Comparison of ENCODE assay signal across 9 cellular contexts in genomic region chr2:23387221-23387550, GRCh38. TPM values are rescaled to one million over a fixed set of nuclear protein-coding genes. Genes with fewer than 3 reads are reported as not detected.
A peak's percentile ranks its signal among the peaks of the same experiment; 100 is the strongest.
DNase-seq lines count a peak whose midpoint lies in the region; ATAC-seq and TF ChIP-seq lines count a peak whose summit lies in the region.
"Had no signal": no experiment of that assay in that cellular context is flagged by ENCODE, and none has a peak within 500 bp of the region (broad histone marks: within the 10 kb centered on the region; RNA-seq: fewer than 3 reads in every experiment).

No MANE protein-coding gene starts in this region.

- intact Hi-C loops in CD4-positive, alpha-beta T cell (cut with DNase I, micrococcal nuclease), result loop anchor here in 1 of 2 experiments (5.0 kb wide), 1 partner anchor 65 kb away; no protein-coding TSS in a partner anchor

- no peak for ATAC-seq in CD4-positive, alpha-beta T cell (ENCODE audit: poor library complexity)
- ATAC-seq in effector memory CD8-positive, alpha-beta T cell (replicated peaks), result no peak
- ATAC-seq in HG03457 (IDR thresholded peaks at IDR 0.05; ENCODE audit: unreplicated experiment), result no peak
- no peak for ATAC-seq in HG02884 (IDR thresholded peaks at IDR 0.05; ENCODE audit: unreplicated experiment)

- peaks cover 72% of the 10 kb centered on the region for H3K27me3 Mint-ChIP-seq in CD4-positive, alpha-beta T cell
- H3K27me3 Mint-ChIP-seq in effector memory CD8-positive, alpha-beta T cell, result peaks cover 69 to 89% of the 10 kb centered on the region in 2 donors
- peaks cover 9% of the 10 kb centered on the region for H3K27me3 Mint-ChIP-seq in neural progenitor cell (ENCODE audit: insufficient read depth, low read depth)

- H3K9me3 Mint-ChIP-seq in CD4-positive, alpha-beta T cell, result no peaks in the 10 kb centered on the region
- no peaks in the 10 kb centered on the region for H3K9me3 Mint-ChIP-seq in effector memory CD8-positive, alpha-beta T cell
- no peaks in the 10 kb centered on the region for H3K9me3 Mint-ChIP-seq in neural progenitor cell

- H3K27ac ChIP-seq in CD4-positive, alpha-beta T cell (ENCODE audit: low read depth, low read length), result no peak overlapping the region
- H3K27ac ChIP-seq in neural progenitor cell, result no peak overlapping the region
- H3K27ac ChIP-seq: neutrophil had no signal

- H3K36me3 ChIP-seq in neural progenitor cell, result no peaks in the 10 kb centered on the region
- H3K36me3 ChIP-seq: neutrophil had no signal

- peaks cover 8% of the 10 kb centered on the region for H3F3A ChIP-seq in neural progenitor cell (ENCODE audit: low read depth)

- TF ChIP-seq CTCF in CD4-positive, alpha-beta T cell (IDR thresholded peaks at IDR 0.05), result no peak
- no peak for TF ChIP-seq CTCF in neural progenitor cell (IDR thresholded peaks at IDR 0.05)

- peak overlapping the region; percentile 98 for H3K4me2 ChIP-seq in neural progenitor cell

- CTCF ChIA-PET in CD4-positive, alpha-beta T cell (lab: Charles Lee), result no interaction called here

- peak overlapping the region; percentile 40 for H2AFZ ChIP-seq in neural progenitor cell (replicated peaks)

- DNase-seq in CD4-positive, alpha-beta T cell, result no peak
- DNase-seq in M059J (ENCODE audit: low read depth), result peak; percentile 25
- no peak for DNase-seq in effector memory CD8-positive, alpha-beta T cell
- no peak for DNase-seq in neural progenitor cell (ENCODE audit: low spot score)
- no peak for DNase-seq in SIG-M5 treated with dmso at 0.1 percent for 504 hours (lab: John Stamatoyannopoulos, UW; ENCODE audit: unreplicated experiment)
- DNase-seq in MV-4-11 (lab: John Stamatoyannopoulos, UW), result no peak

- peaks cover 25% of the 10 kb centered on the region for H3K4me1 Mint-ChIP-seq in CD4-positive, alpha-beta T cell (ENCODE audit: low read depth)
- peaks cover 8 to 9% of the 10 kb centered on the region in 2 donors for H3K4me1 Mint-ChIP-seq in effector memory CD8-positive, alpha-beta T cell (ENCODE audit: low read depth in 2 of 2)
- peaks cover 23% of the 10 kb centered on the region for H3K4me1 Mint-ChIP-seq in neural progenitor cell

- peaks cover 33% of the 10 kb centered on the region for H3K27me3 ChIP-seq in CD4-positive, alpha-beta T cell (ENCODE audit: control insufficient read depth, insufficient read depth, low read length)
- H3K27me3 ChIP-seq in neural progenitor cell, result peaks cover 77% of the 10 kb centered on the region

- no peaks in the 10 kb centered on the region for H3K79me2 ChIP-seq in neural progenitor cell (ENCODE audit: low read depth)

- H3K4me1 ChIP-seq in neural progenitor cell, result peaks cover 3% of the 10 kb centered on the region

- no peak overlapping the region for H3K9ac ChIP-seq in neural progenitor cell

- H4K20me1 ChIP-seq in neural progenitor cell (ENCODE audit: low read depth), result peaks cover 20% of the 10 kb centered on the region

- no peaks in the 10 kb centered on the region for H3K36me3 Mint-ChIP-seq in CD4-positive, alpha-beta T cell (ENCODE audit: low read depth)
- H3K36me3 Mint-ChIP-seq in effector memory CD8-positive, alpha-beta T cell (ENCODE audit: insufficient read depth), result no peaks in the 10 kb centered on the region
- no peaks in the 10 kb centered on the region for H3K36me3 Mint-ChIP-seq in neural progenitor cell

- H3K4me3 Mint-ChIP-seq in CD4-positive, alpha-beta T cell, result peak overlapping the region; percentile 82
- H3K4me3 Mint-ChIP-seq in effector memory CD8-positive, alpha-beta T cell, result peak overlapping the region; percentile 45 to 56
- H3K4me3 Mint-ChIP-seq in neural progenitor cell, result peak overlapping the region; percentile 98

- peak overlapping the region; percentile 65 for H3K4me3 ChIP-seq in neural progenitor cell

- POLR2A ChIA-PET in CD4-positive, alpha-beta T cell (lab: Charles Lee), result interaction anchor here (0.7 to 1.1 kb wide), 3 partner anchors 9 to 145 kb away, joined by 3 to 4 read pairs (median 3); no protein-coding TSS in a partner anchor

- no peaks in the 10 kb centered on the region for H3K9me3 ChIP-seq in CD4-positive, alpha-beta T cell (ENCODE audit: control insufficient read depth, low read length)
- no peaks in the 10 kb centered on the region for H3K9me3 ChIP-seq in neural progenitor cell (ENCODE audit: low read depth)
- H3K9me3 ChIP-seq: neutrophil had no signal

- no peak overlapping the region for H3K27ac Mint-ChIP-seq in CD4-positive, alpha-beta T cell
- H3K27ac Mint-ChIP-seq in effector memory CD8-positive, alpha-beta T cell, result no peak overlapping the region
- no peak overlapping the region for H3K27ac Mint-ChIP-seq in neural progenitor cell

RNA-seq across cellular contexts. Expression of gene KLHL29, which starts 2.2 kb away (rescaled TPM):
- total RNA-seq in CD4-positive, alpha-beta T cell, result 1 to 10 TPM; 2.5 to 2.7 TPM
- 0.67 and 0.71 TPM in 2 replicates for total RNA-seq in M059J (2014; rRNA removed; shearing (Covaris generic))
- 1.6 and 2.3 TPM in 2 replicates for total RNA-seq in neural progenitor cell (ENCODE audit: low replicate concordance)
